ENCODE assay signal across 22 cellular contexts in the genomic region with DNA sequence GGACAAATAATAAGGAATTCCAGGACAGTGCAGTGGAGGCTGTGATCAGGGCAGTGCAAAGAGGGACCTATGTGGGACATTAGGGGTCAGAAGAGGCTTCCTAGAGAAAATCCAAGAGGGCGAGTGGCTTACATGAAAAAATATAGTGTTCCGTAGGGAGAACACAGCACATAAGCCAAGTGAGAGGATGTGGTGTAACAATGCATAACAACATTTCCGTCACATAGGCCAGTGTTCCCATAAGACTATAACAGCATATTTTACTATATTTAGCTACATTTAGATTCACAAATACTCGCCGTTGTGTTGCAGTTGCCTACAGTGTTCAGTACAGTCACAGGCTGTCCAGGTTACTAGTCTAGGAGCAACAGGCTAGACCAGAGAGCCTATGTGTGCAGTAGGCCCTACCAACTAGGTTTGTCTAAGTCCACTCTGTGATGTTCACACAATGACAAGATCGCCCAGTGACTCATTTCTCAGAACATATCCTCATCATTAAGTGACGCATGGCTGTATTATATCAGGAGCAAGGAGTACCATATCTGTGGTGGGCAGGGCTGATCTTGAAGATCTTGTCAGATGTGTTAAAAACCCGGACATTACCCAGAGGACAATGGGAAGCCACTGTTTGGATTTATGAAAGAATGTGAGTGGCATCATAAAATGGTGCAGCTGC.
"Had no signal": no experiment of that assay in that cellular context is flagged by ENCODE, and none has a peak within 500 bp of the region (broad histone marks: within the 10 kb centered on the region; RNA-seq: fewer than 3 reads in every experiment).

No MANE protein-coding gene starts in this region.

- H3K9me3 ChIP-seq: left lung, lower lobe of right lung, ovary, right atrium auricular region, right lobe of liver, suprapubic skin, thoracic aorta, tibial artery, upper lobe of right lung had no signal

- H3K4me3 ChIP-seq: heart right ventricle, hepatocyte, left lung, lower lobe of right lung, ovary, right atrium auricular region, right lobe of liver, spleen, suprapubic skin, thoracic aorta, tibial artery, upper lobe of right lung had no signal

- H3K79me2 ChIP-seq: hepatocyte had no signal

- H3K4me2 ChIP-seq: hepatocyte had no signal

- H3K36me3 ChIP-seq: heart right ventricle, left lung, lower lobe of right lung, ovary, right atrium auricular region, right lobe of liver, spleen, suprapubic skin, thoracic aorta, tibial artery, upper lobe of right lung had no signal

- H2AFZ ChIP-seq: hepatocyte had no signal

- FAIRE-seq: keratinocyte, small intestine, urothelium cell line had no signal

- ATAC-seq: heart right ventricle; left colon; left lung; lower lobe of right lung; naive thymus-derived CD4-positive, alpha-beta T cell; right lobe of liver; stimulated activated effector memory CD8-positive, alpha-beta T cell treated with anti-CD3 and anti-CD28 coated beads, Interleukin-12 subunit alpha, Interleukin-12 subunit beta, amount 100 ng/mL, for 72 hours; upper lobe of right lung had no signal

- H3K4me1 ChIP-seq: heart right ventricle, left lung, lower lobe of right lung, right atrium auricular region, right lobe of liver, spleen, suprapubic skin, tibial artery, upper lobe of right lung had no signal

- H3K27ac ChIP-seq: heart right ventricle, hepatocyte, left lung, lower lobe of right lung, ovary, right atrium auricular region, right lobe of liver, spleen, suprapubic skin, thoracic aorta, tibial artery, upper lobe of right lung had no signal

- H3K27me3 ChIP-seq: hepatocyte, left lung, ovary, right atrium auricular region, right lobe of liver, spleen, suprapubic skin, tibial artery, upper lobe of right lung had no signal

- DNase-seq: heart right ventricle; left colon; left lung; lower lobe of right lung; mammary epithelial cell; mesenchymal stem cell; naive thymus-derived CD4-positive, alpha-beta T cell; ovary; right lobe of liver; small intestine; spleen; stimulated activated CD4-positive, alpha-beta T cell treated with anti-CD3 and anti-CD28 coated beads, Interleukin-4, amount 100 ng/mL, for 24 hours; stimulated activated naive CD4-positive, alpha-beta T cell; tibial artery; upper lobe of right lung had no signal
